In the genomic region with DNA sequence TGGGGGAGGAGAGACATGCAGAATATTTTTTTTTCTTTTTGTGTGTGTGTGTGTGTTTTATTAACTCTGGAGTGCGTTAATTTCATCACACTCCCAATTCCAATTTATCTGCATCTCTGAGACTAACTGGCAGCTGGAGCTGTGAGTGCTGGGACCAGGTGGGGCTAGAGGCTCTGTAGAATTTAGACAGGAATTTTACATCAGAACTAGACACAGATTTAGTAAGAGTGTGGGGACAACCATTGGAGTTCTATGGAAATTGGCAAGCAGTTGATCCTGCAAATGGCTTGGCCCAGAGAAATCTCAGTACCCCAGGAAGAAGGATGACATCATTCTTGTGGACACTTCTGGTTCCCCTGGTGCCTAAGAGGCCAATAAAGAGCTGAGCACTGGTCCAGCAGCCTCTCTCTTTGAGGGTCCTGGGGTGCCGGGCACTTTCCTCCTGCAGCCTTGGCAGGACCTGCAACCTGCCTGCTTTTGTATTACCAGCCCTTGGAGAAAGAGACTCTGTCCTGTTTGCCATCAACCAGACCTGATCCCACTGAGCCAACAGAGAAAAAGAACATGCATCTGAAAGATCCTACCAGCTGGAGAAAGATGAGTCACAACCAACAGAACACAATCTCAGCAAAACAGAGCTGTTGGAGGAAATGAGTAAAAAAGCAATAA, we compare ENCODE assay signal across 1 cellular context.
TF ChIP-seq lines count a peak whose summit lies in the region.

No MANE protein-coding gene starts in this region.

TF ChIP-seq in SK-N-SH, 30 proteins besides CTCF, POLR2A, EP300 and RAD21 (continued from another document):
- TF ChIP-seq, protein P1, sequence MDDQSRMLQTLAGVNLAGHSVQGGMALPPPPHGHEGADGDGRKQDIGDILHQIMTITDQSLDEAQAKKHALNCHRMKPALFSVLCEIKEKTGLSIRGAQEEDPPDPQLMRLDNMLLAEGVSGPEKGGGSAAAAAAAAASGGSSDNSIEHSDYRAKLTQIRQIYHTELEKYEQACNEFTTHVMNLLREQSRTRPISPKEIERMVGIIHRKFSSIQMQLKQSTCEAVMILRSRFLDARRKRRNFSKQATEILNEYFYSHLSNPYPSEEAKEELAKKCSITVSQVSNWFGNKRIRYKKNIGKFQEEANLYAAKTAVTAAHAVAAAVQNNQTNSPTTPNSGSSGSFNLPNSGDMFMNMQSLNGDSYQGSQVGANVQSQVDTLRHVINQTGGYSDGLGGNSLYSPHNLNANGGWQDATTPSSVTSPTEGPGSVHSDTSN (IDR thresholded peaks at IDR 0.05): peak; percentile 45; the same call in 1 of the 2 replicates
- TF ChIP-seq, protein P2, sequence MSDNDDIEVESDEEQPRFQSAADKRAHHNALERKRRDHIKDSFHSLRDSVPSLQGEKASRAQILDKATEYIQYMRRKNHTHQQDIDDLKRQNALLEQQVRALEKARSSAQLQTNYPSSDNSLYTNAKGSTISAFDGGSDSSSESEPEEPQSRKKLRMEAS (IDR thresholded peaks at IDR 0.05; ENCODE audit: low read depth): no peak
- peak; percentile 84 for TF ChIP-seq TCF12 (IDR thresholded peaks at IDR 0.05)
- TF ChIP-seq GATA2 (CRISPR knock-in tag; IDR thresholded peaks at IDR 0.05): no peak
